1 cellular context compared by ENCODE assay signal in the genomic region with DNA sequence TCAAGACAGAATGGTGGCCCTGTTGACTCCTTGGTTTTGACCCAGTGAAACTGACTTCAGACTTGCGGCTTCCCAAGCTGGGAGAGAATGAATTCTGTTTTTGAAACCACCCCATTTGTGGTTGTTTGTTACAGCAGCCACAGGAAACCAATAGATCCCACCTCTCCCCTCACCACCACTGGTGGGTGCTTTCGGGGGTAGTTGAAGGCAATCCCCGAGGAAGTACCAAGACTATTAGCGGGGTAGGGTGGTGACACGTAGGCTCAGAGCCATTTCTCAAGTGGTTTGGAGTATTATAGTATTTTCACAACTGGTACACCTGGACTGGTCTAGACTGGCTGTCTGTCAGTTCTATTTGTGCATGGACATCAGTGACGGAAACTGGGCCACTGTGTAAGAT.
TF ChIP-seq lines count a peak whose summit lies in the region.

No MANE protein-coding gene starts in this region.

TF ChIP-seq in HepG2, 621 proteins besides CTCF, POLR2A, EP300 and RAD21 (continued from another document):
- TF ChIP-seq ARID5B (CRISPR knock-in tag; IDR thresholded peaks at IDR 0.05) (no peak), ZNF615 (CRISPR knock-in tag; IDR thresholded peaks at IDR 0.05; ENCODE audit: borderline replicate concordance) (no peak)
- TF ChIP-seq, protein P1, sequence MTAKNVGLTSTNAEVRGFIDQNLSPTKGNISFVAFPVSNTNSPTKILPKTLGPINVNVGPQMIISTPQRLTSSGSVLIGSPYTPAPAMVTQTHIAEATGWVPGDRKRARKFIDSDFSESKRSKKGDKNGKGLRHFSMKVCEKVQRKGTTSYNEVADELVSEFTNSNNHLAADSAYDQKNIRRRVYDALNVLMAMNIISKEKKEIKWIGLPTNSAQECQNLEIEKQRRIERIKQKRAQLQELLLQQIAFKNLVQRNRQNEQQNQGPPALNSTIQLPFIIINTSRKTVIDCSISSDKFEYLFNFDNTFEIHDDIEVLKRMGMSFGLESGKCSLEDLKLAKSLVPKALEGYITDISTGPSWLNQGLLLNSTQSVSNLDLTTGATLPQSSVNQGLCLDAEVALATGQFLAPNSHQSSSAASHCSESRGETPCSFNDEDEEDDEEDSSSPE (CRISPR knock-in tag; IDR thresholded peaks at IDR 0.05) = no peak
